In genomic region chr18:52340466-52341378, GRCh38 we compare ENCODE assay signal across 11 cellular contexts. TPM values are rescaled to one million over a fixed set of nuclear protein-coding genes. Genes with fewer than 3 reads are reported as not detected.
DNase-seq lines count a peak whose midpoint lies in the region; ATAC-seq, FAIRE-seq and TF ChIP-seq lines count a peak whose summit lies in the region.
"Had no signal": no experiment of that assay in that cellular context is flagged by ENCODE, and none has a peak within 500 bp of the region (broad histone marks: within the 10 kb centered on the region; RNA-seq: fewer than 3 reads in every experiment).

No MANE protein-coding gene starts in this region.

- no peak for ATAC-seq in Right ventricle myocardium superior (ENCODE audit: poor library complexity)
- no peak for ATAC-seq in Right ventricle myocardium inferior

- FAIRE-seq in urothelium cell line (lab: Jason Lieb, UNC) = no peak

- peaks cover 29% of the 10 kb centered on the region for H3K4me1 Mint-ChIP-seq in mesothelial cell of epicardium
- H3K4me1 Mint-ChIP-seq: B cell had no signal

- H3K27me3 ChIP-seq in dorsolateral prefrontal cortex = peaks cover 0 to 52% (median 12%) of the 10 kb centered on the region in 45 donors

- peak overlapping the region; percentile 45 to 77 (median 62) for H3K4me3 ChIP-seq in dorsolateral prefrontal cortex

- H3K27ac Mint-ChIP-seq in mesothelial cell of epicardium = no peak overlapping the region
- H3K27ac Mint-ChIP-seq: B cell; T-helper 1 cell treated with Interleukin-12 subunit alpha and Interleukin-12 subunit beta and Interleukin-4 antibody, amounts not matched to agents 30 μg/mL and 1 μg/mL, for 36 hours had no signal

- H3K4me3 Mint-ChIP-seq in mesothelial cell of epicardium = peak overlapping the region; percentile 62
- H3K4me3 Mint-ChIP-seq: B cell; T-helper 1 cell treated with Interleukin-12 subunit alpha and Interleukin-12 subunit beta and Interleukin-4 antibody, amounts not matched to agents 30 μg/mL and 1 μg/mL, for 36 hours had no signal

- TF ChIP-seq CTCF in dorsolateral prefrontal cortex (IDR thresholded peaks at IDR 0.05 in 54 of 56, conservative IDR thresholded peaks at IDR 0.05 in 2 of 56; ENCODE audit: low read depth in 1 of 56, partially characterized antibody in 56 of 56) (no peak), mesothelial cell of epicardium (IDR thresholded peaks at IDR 0.05; ENCODE audit: unreplicated experiment) (no peak)

- H3K9me3 Mint-ChIP-seq in mesothelial cell of epicardium = peaks cover 3% of the 10 kb centered on the region
- H3K9me3 Mint-ChIP-seq: T-helper 1 cell treated with Interleukin-12 subunit alpha and Interleukin-12 subunit beta and Interleukin-4 antibody, amounts not matched to agents 30 μg/mL and 1 μg/mL, for 36 hours had no signal

- peak overlapping the region in 30 of 59 donors; percentile 11 to 86 (median 65) for H3K27ac ChIP-seq in dorsolateral prefrontal cortex

- no peaks in the 10 kb centered on the region for H3K36me3 Mint-ChIP-seq in mesothelial cell of epicardium

- intact Hi-C loops in Right ventricle myocardium superior (cut with DNase I) (no loop called here), Right ventricle myocardium inferior (cut with DNase I) (no loop called here), dorsolateral prefrontal cortex (cut with DNase I) (loop anchor here in 1 of 2 donors (10.0 kb wide), 3 partner anchors 84 to 676 kb away; no protein-coding TSS in a partner anchor)

- H3K27me3 Mint-ChIP-seq in mesothelial cell of epicardium (ENCODE audit: low read depth) = no peaks in the 10 kb centered on the region

- peak; percentile 33 for DNase-seq in Right ventricle myocardium superior
- no peak for DNase-seq in Right ventricle myocardium inferior (ENCODE audit: missing footprints)
- peak in 3 of 10 donors; percentile 3 to 45 (median 34) for DNase-seq in dorsolateral prefrontal cortex
- no peak for DNase-seq in mesothelial cell of epicardium (ENCODE audit: low spot score in 2 of 2, unreplicated experiment in 2 of 2)
- peak; percentile 8 for DNase-seq in urothelium cell line (ENCODE audit: low spot score)
- DNase-seq in OCI-M2 (lab: John Stamatoyannopoulos, UW; ENCODE audit: unreplicated experiment) = no peak
- DNase-seq in hepatic stellate cell (ENCODE audit: low spot score) = no peak
- no peak for DNase-seq in SW 1271 (lab: John Stamatoyannopoulos, UW)
- DNase-seq: activated CD4-positive, alpha-beta T cell treated with anti-CD3 and anti-CD28 coated beads, Interleukin-2, amount 50 U/mL, for 4 hours had no signal

RNA-seq across cellular contexts. Expression of gene DCC, which starts 0.7 kb away (rescaled TPM):
- not detected for total RNA-seq in Right ventricle myocardium superior
- total RNA-seq in Right ventricle myocardium inferior = not detected
- total RNA-seq in dorsolateral prefrontal cortex = 10 to 100 TPM in 119 of 120 experiments, 1 to 10 TPM in 1; 9.7 to 54.6 (median 23.8) TPM
- total RNA-seq in mesothelial cell of epicardium = 0.38 to 1.3 TPM (median 1.0 TPM) in 3 replicates
- total RNA-seq: B cell had no signal

Comparison
In these comparisons a context has a peak if more than half of its experiments do, and no peak if none do; other contexts are left out.
1. DNase-seq: peak in Right ventricle myocardium superior (single experiment) and urothelium cell line (single experiment); none in Right ventricle myocardium inferior (single experiment), mesothelial cell of epicardium (0 of 2), OCI-M2 (single experiment), hepatic stellate cell (single experiment) and SW 1271 (0 of 2).